ENCODE assay signal across 19 cellular contexts in the genomic region with DNA sequence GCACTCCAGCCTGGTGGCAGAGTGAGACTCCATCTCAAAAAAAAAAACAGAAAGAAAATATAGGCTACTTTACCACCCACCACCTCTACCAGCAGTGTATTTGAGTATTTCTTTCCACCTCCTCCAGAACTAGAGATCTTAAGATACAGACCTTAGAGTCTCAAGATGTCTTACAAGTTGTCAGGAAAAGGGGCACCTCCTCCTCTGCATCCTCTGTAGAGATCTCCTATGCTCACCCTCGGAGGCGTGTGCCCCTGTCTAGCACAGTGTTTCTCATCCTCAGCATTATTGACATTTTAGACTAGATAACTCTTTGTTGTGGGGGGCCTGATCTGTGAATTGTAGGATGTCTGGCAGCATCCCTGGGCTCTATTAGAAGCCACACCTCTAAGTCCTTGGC. TPM values are rescaled to one million over a fixed set of nuclear protein-coding genes. Genes with fewer than 3 reads are reported as not detected.
A peak's percentile ranks its signal among the peaks of the same experiment; 100 is the strongest.
DNase-seq lines count a peak whose midpoint lies in the region; ATAC-seq, FAIRE-seq and TF ChIP-seq lines count a peak whose summit lies in the region.
"Had no signal": no experiment of that assay in that cellular context is flagged by ENCODE, and none has a peak within 500 bp of the region (broad histone marks: within the 10 kb centered on the region; RNA-seq: fewer than 3 reads in every experiment).

No MANE protein-coding gene starts in this region.

- intact Hi-C loops in activated CD4-positive, alpha-beta T cell treated with anti-CD3 and anti-CD28 coated beads, Interleukin-2, amount 10 ng/mL, durations not matched to agents 24 days and 14 days (cut with micrococcal nuclease) = no loop called here
- intact Hi-C loops in pancreas (cut with DNase I) = no loop called here

- H3K36me3 Mint-ChIP-seq in activated CD4-positive, alpha-beta T cell treated with anti-CD3 and anti-CD28 coated beads, Interleukin-2, amount 10 ng/mL, durations not matched to agents 24 days and 14 days (ENCODE audit: low read depth) = peaks cover 46% of the 10 kb centered on the region
- peaks cover 24% of the 10 kb centered on the region for H3K36me3 Mint-ChIP-seq in CD4-positive, CD25-positive, alpha-beta regulatory T cell
- H3K36me3 Mint-ChIP-seq in activated T-helper 17 cell treated with anti-CD3 and anti-CD28 coated beads, Interleukin-2, amount 50 U/mL, for 72 hours (ENCODE audit: low read depth) = peaks cover 87% of the 10 kb centered on the region
- H3K36me3 Mint-ChIP-seq in memory B cell = peaks cover 16% of the 10 kb centered on the region

- no peak overlapping the region for H3K27ac ChIP-seq in CD4-positive, CD25-positive, alpha-beta regulatory T cell (ENCODE audit: insufficient read depth, low read length, poor library complexity, severe bottlenecking)
- no peak overlapping the region for H3K27ac ChIP-seq in pancreas

- H3K27me3 ChIP-seq in CD4-positive, CD25-positive, alpha-beta regulatory T cell (ENCODE audit: control insufficient read depth, insufficient read depth, low read length) = no peaks in the 10 kb centered on the region
- no peaks in the 10 kb centered on the region for H3K27me3 ChIP-seq in pancreas
- H3K27me3 ChIP-seq: BLaER1 treated with 17β-estradiol and CSF1 and Interleukin-3, amounts not matched to agents 10 nM and 100 nM had no signal

- no peak overlapping the region for H3K4me3 Mint-ChIP-seq in activated CD4-positive, alpha-beta T cell treated with anti-CD3 and anti-CD28 coated beads, Interleukin-2, amount 10 ng/mL, durations not matched to agents 24 days and 14 days
- H3K4me3 Mint-ChIP-seq in CD4-positive, CD25-positive, alpha-beta regulatory T cell = no peak overlapping the region
- H3K4me3 Mint-ChIP-seq in activated T-helper 17 cell treated with anti-CD3 and anti-CD28 coated beads, Interleukin-2, amount 50 U/mL, for 72 hours = no peak overlapping the region
- no peak overlapping the region for H3K4me3 Mint-ChIP-seq in memory B cell

- no peaks in the 10 kb centered on the region for H3K9me3 ChIP-seq in CD4-positive, CD25-positive, alpha-beta regulatory T cell (ENCODE audit: control insufficient read depth in 2 of 2, low read length in 2 of 2)
- H3K9me3 ChIP-seq in pancreas = no peaks in the 10 kb centered on the region
- H3K9me3 ChIP-seq: BLaER1 treated with 17β-estradiol and CSF1 and Interleukin-3, amounts not matched to agents 10 nM and 100 nM had no signal

- no peak for DNase-seq in activated CD4-positive, alpha-beta T cell treated with anti-CD3 and anti-CD28 coated beads, Interleukin-2, amount 10 ng/mL, durations not matched to agents 24 days and 14 days
- DNase-seq in activated CD4-positive, alpha-beta T cell treated with anti-CD3 and anti-CD28 coated beads, Interleukin-2, amount 50 U/mL, for 48 hours = no peak
- DNase-seq in CD4-positive, CD25-positive, alpha-beta regulatory T cell = no peak
- DNase-seq in memory B cell (ENCODE audit: low spot score in 2 of 2) = no peak
- no peak for DNase-seq in NCI-H226
- no peak for DNase-seq in pancreas
- no peak for DNase-seq in DMS53 (lab: John Stamatoyannopoulos, UW)
- DNase-seq: 8988T, COR-L47, IMR-90, Kasumi-1, NCI-H187 treated with DMSO at 0.1 percent for 48 hours, NCI-H2171, NCI-H774 had no signal

- 84% methylated on average over 2 of the region's 2 CpGs for WGBS in pancreas, 2 donors

- H3K4me3 ChIP-seq in CD4-positive, CD25-positive, alpha-beta regulatory T cell (ENCODE audit: low read depth, low read length) = no peak overlapping the region
- H3K4me3 ChIP-seq in pancreas = no peak overlapping the region
- H3K4me3 ChIP-seq: BLaER1 treated with 17β-estradiol and CSF1 and Interleukin-3, amounts not matched to agents 10 nM and 100 nM had no signal

- H3K4me1 Mint-ChIP-seq in activated CD4-positive, alpha-beta T cell treated with anti-CD3 and anti-CD28 coated beads, Interleukin-2, amount 10 ng/mL, durations not matched to agents 24 days and 14 days = peaks cover 18% of the 10 kb centered on the region
- H3K4me1 Mint-ChIP-seq in CD4-positive, CD25-positive, alpha-beta regulatory T cell = peaks cover 8 to 17% (median 12%) of the 10 kb centered on the region in 4 donors
- H3K4me1 Mint-ChIP-seq in activated T-helper 17 cell treated with anti-CD3 and anti-CD28 coated beads, Interleukin-2, amount 50 U/mL, for 72 hours = peaks cover 19% of the 10 kb centered on the region
- peaks cover 7% of the 10 kb centered on the region for H3K4me1 Mint-ChIP-seq in memory B cell

- ATAC-seq in CD4-positive, CD25-positive, alpha-beta regulatory T cell (ENCODE audit: low read depth in 2 of 2) = no peak
- ATAC-seq in activated T-helper 17 cell treated with anti-CD3 and anti-CD28 coated beads, Interleukin-2, amount 50 U/mL, for 72 hours (replicated peaks) = no peak
- ATAC-seq in memory B cell (ENCODE audit: low read depth) (no peak), pancreas (no peak)
- ATAC-seq: HCT116 had no signal

- no peaks in the 10 kb centered on the region for H3K4me1 ChIP-seq in CD4-positive, CD25-positive, alpha-beta regulatory T cell (ENCODE audit: control insufficient read depth, insufficient read depth, low read length, poor library complexity, severe bottlenecking)
- no peaks in the 10 kb centered on the region for H3K4me1 ChIP-seq in pancreas

- no peaks in the 10 kb centered on the region for H3K27me3 Mint-ChIP-seq in activated CD4-positive, alpha-beta T cell treated with anti-CD3 and anti-CD28 coated beads, Interleukin-2, amount 10 ng/mL, durations not matched to agents 24 days and 14 days
- H3K27me3 Mint-ChIP-seq in CD4-positive, CD25-positive, alpha-beta regulatory T cell = no peaks in the 10 kb centered on the region
- H3K27me3 Mint-ChIP-seq in activated T-helper 17 cell treated with anti-CD3 and anti-CD28 coated beads, Interleukin-2, amount 50 U/mL, for 72 hours = no peaks in the 10 kb centered on the region
- no peaks in the 10 kb centered on the region for H3K27me3 Mint-ChIP-seq in memory B cell

- H3K27ac Mint-ChIP-seq in activated CD4-positive, alpha-beta T cell treated with anti-CD3 and anti-CD28 coated beads, Interleukin-2, amount 10 ng/mL, durations not matched to agents 24 days and 14 days = peak overlapping the region; percentile 81
- peak overlapping the region in 2 of 3 donors; percentile 65 to 91 for H3K27ac Mint-ChIP-seq in CD4-positive, CD25-positive, alpha-beta regulatory T cell
- H3K27ac Mint-ChIP-seq in activated T-helper 17 cell treated with anti-CD3 and anti-CD28 coated beads, Interleukin-2, amount 50 U/mL, for 72 hours = peak overlapping the region; percentile 16
- H3K27ac Mint-ChIP-seq in memory B cell = peak overlapping the region; percentile 59

- no peak for FAIRE-seq in pancreas (lab: Jason Lieb, UNC)
- FAIRE-seq: GM18507, RCC 7860 had no signal

- TF ChIP-seq CTCF in pancreas (IDR thresholded peaks at IDR 0.05) = no peak

- no peaks in the 10 kb centered on the region for H3K9me3 Mint-ChIP-seq in activated CD4-positive, alpha-beta T cell treated with anti-CD3 and anti-CD28 coated beads, Interleukin-2, amount 10 ng/mL, durations not matched to agents 24 days and 14 days
- no peaks in the 10 kb centered on the region for H3K9me3 Mint-ChIP-seq in CD4-positive, CD25-positive, alpha-beta regulatory T cell
- H3K9me3 Mint-ChIP-seq in activated T-helper 17 cell treated with anti-CD3 and anti-CD28 coated beads, Interleukin-2, amount 50 U/mL, for 72 hours = no peaks in the 10 kb centered on the region
- H3K9me3 Mint-ChIP-seq in memory B cell = no peaks in the 10 kb centered on the region

- H3K36me3 ChIP-seq in CD4-positive, CD25-positive, alpha-beta regulatory T cell (ENCODE audit: control insufficient read depth, insufficient read depth, low read length) = peaks cover 39% of the 10 kb centered on the region
- H3K36me3 ChIP-seq in pancreas = peaks cover 0 to 7% (median 3%) of the 10 kb centered on the region in 3 donors

RNA-seq across cellular contexts. Expression of gene P4HTM, which starts 27.7 kb away (rescaled TPM):
- total RNA-seq in activated CD4-positive, alpha-beta T cell treated with anti-CD3 and anti-CD28 coated beads, Interleukin-2, amount 10 ng/mL, durations not matched to agents 24 days and 14 days = 33.9 and 38.3 TPM in 2 replicates
- 39.2 TPM for total RNA-seq in CD4-positive, CD25-positive, alpha-beta regulatory T cell
- polyA plus RNA-seq in CD4-positive, CD25-positive, alpha-beta regulatory T cell = 10 to 100 TPM; 19.5 to 29.9 (median 24.4) TPM
- total RNA-seq in activated T-helper 17 cell treated with anti-CD3 and anti-CD28 coated beads, Interleukin-2, amount 50 U/mL, for 72 hours = 10 to 100 TPM; 32.2 to 44.9 TPM
- 10 to 100 TPM; 29.9 to 42.4 (median 38.0) TPM for total RNA-seq in pancreas
- 100 to 1,000 TPM in 1 of 2 donors, 10 to 100 TPM in 1; 56.6 to 108 TPM for polyA plus RNA-seq in pancreas

RNA-seq across cellular contexts. Expression of gene ARIH2, which starts 43.7 kb away (rescaled TPM):
- 157 TPM in 2 replicates for total RNA-seq in activated CD4-positive, alpha-beta T cell treated with anti-CD3 and anti-CD28 coated beads, Interleukin-2, amount 10 ng/mL, durations not matched to agents 24 days and 14 days
- total RNA-seq in CD4-positive, CD25-positive, alpha-beta regulatory T cell = 171 TPM
- 100 to 1,000 TPM; 110 to 114 (median 112) TPM for polyA plus RNA-seq in CD4-positive, CD25-positive, alpha-beta regulatory T cell
- 100 to 1,000 TPM; 107 to 158 TPM for total RNA-seq in activated T-helper 17 cell treated with anti-CD3 and anti-CD28 coated beads, Interleukin-2, amount 50 U/mL, for 72 hours
- total RNA-seq in pancreas = 10 to 100 TPM; 33.3 to 45.8 (median 40.4) TPM
- 10 to 100 TPM; 50.0 to 53.6 TPM for polyA plus RNA-seq in pancreas

RNA-seq across cellular contexts. Expression of gene WDR6, which starts 44.9 kb away (rescaled TPM):
- 141 and 153 TPM in 2 replicates for total RNA-seq in activated CD4-positive, alpha-beta T cell treated with anti-CD3 and anti-CD28 coated beads, Interleukin-2, amount 10 ng/mL, durations not matched to agents 24 days and 14 days
- 208 TPM for total RNA-seq in CD4-positive, CD25-positive, alpha-beta regulatory T cell
- polyA plus RNA-seq in CD4-positive, CD25-positive, alpha-beta regulatory T cell = 100 to 1,000 TPM in 3 of 4 donors, 10 to 100 TPM in 1; 74.0 to 117 (median 112) TPM
- 100 to 1,000 TPM; 154 to 208 TPM for total RNA-seq in activated T-helper 17 cell treated with anti-CD3 and anti-CD28 coated beads, Interleukin-2, amount 50 U/mL, for 72 hours
- total RNA-seq in pancreas = 100 to 1,000 TPM in 1 of 6 donors, 10 to 100 TPM in 5; 57.1 to 155 (median 83.4) TPM
- polyA plus RNA-seq in pancreas = 100 to 1,000 TPM; 271 to 374 TPM

RNA-seq across cellular contexts. Expression of gene DALRD3, which starts 56.0 kb away (rescaled TPM):
- total RNA-seq in activated CD4-positive, alpha-beta T cell treated with anti-CD3 and anti-CD28 coated beads, Interleukin-2, amount 10 ng/mL, durations not matched to agents 24 days and 14 days = 31.5 and 36.6 TPM in 2 replicates
- total RNA-seq in CD4-positive, CD25-positive, alpha-beta regulatory T cell = 22.2 TPM
- 10 to 100 TPM; 30.0 to 40.8 (median 32.1) TPM for polyA plus RNA-seq in CD4-positive, CD25-positive, alpha-beta regulatory T cell
- 10 to 100 TPM; 20.9 to 21.2 TPM for total RNA-seq in activated T-helper 17 cell treated with anti-CD3 and anti-CD28 coated beads, Interleukin-2, amount 50 U/mL, for 72 hours
- 10 to 100 TPM; 19.5 to 31.8 (median 25.3) TPM for total RNA-seq in pancreas
- 10 to 100 TPM; 37.1 to 57.2 TPM for polyA plus RNA-seq in pancreas

RNA-seq across cellular contexts. Expression of gene NDUFAF3, which starts 59.6 kb away (rescaled TPM):
- total RNA-seq in activated CD4-positive, alpha-beta T cell treated with anti-CD3 and anti-CD28 coated beads, Interleukin-2, amount 10 ng/mL, durations not matched to agents 24 days and 14 days = 123 and 126 TPM in 2 replicates
- 57.8 TPM for total RNA-seq in CD4-positive, CD25-positive, alpha-beta regulatory T cell
- 100 to 1,000 TPM; 155 to 179 (median 162) TPM for polyA plus RNA-seq in CD4-positive, CD25-positive, alpha-beta regulatory T cell
- 10 to 100 TPM; 40.6 to 56.7 TPM for total RNA-seq in activated T-helper 17 cell treated with anti-CD3 and anti-CD28 coated beads, Interleukin-2, amount 50 U/mL, for 72 hours
- total RNA-seq in pancreas = 10 to 100 TPM; 20.9 to 33.9 (median 30.6) TPM
- polyA plus RNA-seq in pancreas = 10 to 100 TPM; 63.7 to 72.1 TPM

Comparison
In these comparisons a context has a peak if more than half of its experiments do, and no peak if none do; other contexts are left out.
1. H3K27ac Mint-ChIP-seq: peak in every context shown above with its lines; median percentile 81 in activated CD4-positive, alpha-beta T cell treated with anti-CD3 and anti-CD28 coated beads, Interleukin-2, amount 10 ng/mL, durations not matched to agents 24 days and 14 days; 78 in CD4-positive, CD25-positive, alpha-beta regulatory T cell; 59 in memory B cell; 16 in activated T-helper 17 cell treated with anti-CD3 and anti-CD28 coated beads, Interleukin-2, amount 50 U/mL, for 72 hours.